ENCODE assay signal across 21 cellular contexts in genomic region chr7:146510088-146510680, GRCh38.
DNase-seq lines count a peak whose midpoint lies in the region; ATAC-seq, FAIRE-seq and TF ChIP-seq lines count a peak whose summit lies in the region.
"Had no signal": no experiment of that assay in that cellular context is flagged by ENCODE, and none has a peak within 500 bp of the region (broad histone marks: within the 10 kb centered on the region; RNA-seq: fewer than 3 reads in every experiment).

No MANE protein-coding gene starts in this region.

- in situ Hi-C loops in K562 (cut with MboI), result no loop called here

- no TSS peak for BruUV-seq in K562 (replicated peaks; lab: Mats Ljungman, UMichigan)

- TF ChIP-seq CTCF in GM23338 (conservative IDR thresholded peaks at IDR 0.05; ENCODE audit: low read depth in 2 of 2) (no peak), NB4 (IDR thresholded peaks at IDR 0.05; ENCODE audit: low read depth, low read length) (no peak), K562 (IDR thresholded peaks at IDR 0.05 in 2 of 3, conservative IDR thresholded peaks at IDR 0.05 in 1 of 3; ENCODE audit: insufficient read depth in 2 of 3, low read depth in 1 of 3, low read length in 3 of 3) (no peak), sigmoid colon (IDR thresholded peaks at IDR 0.05) (no peak)

- TF ChIP-seq POLR2A in NB4 (IDR thresholded peaks at IDR 0.05; ENCODE audit: extremely low read depth, insufficient read length) (no peak), K562 (conservative IDR thresholded peaks at IDR 0.05) (no peak), GM18505 (IDR thresholded peaks at IDR 0.05; ENCODE audit: borderline replicate concordance, extremely low read depth, insufficient read depth, insufficient read length) (no peak), sigmoid colon (IDR thresholded peaks at IDR 0.05) (no peak)

- H3K36me3 ChIP-seq in GM23338 (ENCODE audit: insufficient read depth) (peaks cover 8% of the 10 kb centered on the region; the same call in 1 of the 2 replicates), K562 (ENCODE audit: control insufficient read depth, insufficient read depth, low read length) (no peaks in the 10 kb centered on the region), sigmoid colon (no peaks in the 10 kb centered on the region)
- H3K36me3 ChIP-seq: SJSA1 had no signal

- H3K9ac ChIP-seq in K562 (ENCODE audit: insufficient read depth in 1 of 2, low read depth in 2 of 2, low read length in 2 of 2), result no peak overlapping the region

- peaks cover 2% of the 10 kb centered on the region for H3K27me3 Mint-ChIP-seq in GM23338 (ENCODE audit: insufficient read depth, low read depth, poor library complexity)
- H3K27me3 Mint-ChIP-seq: CD4-positive, CD25-positive, alpha-beta regulatory T cell; IgD-negative memory B cell had no signal

- DNase-seq in COR-L47 (lab: John Stamatoyannopoulos, UW), result peak; percentile 1
- peak; percentile 10 for DNase-seq in GM23338 (ENCODE audit: low spot score)
- peak; percentile 33 for DNase-seq in NB4 (ENCODE audit: low read depth)
- peak in 1 of 4 experiments; percentile 11 for DNase-seq in K562 (ENCODE audit: extremely low read depth in 1 of 4, low spot score in 3 of 4)
- DNase-seq in T-helper 9 cell, result no peak
- DNase-seq in H4 (ENCODE audit: low spot score), result no peak
- no peak for DNase-seq in sigmoid colon
- DNase-seq: Caco-2, DMS 273 treated with DMSO at 0.1 percent for 48 hours, NCI-H1105 treated with DMSO at 0.1 percent for 48 hours, NCI-H2029 treated with DMSO at 0.1 percent for 48 hours, NCI-H774 had no signal

- 0% methylated on average over 1 of the region's 1 CpG for WGBS in K562 (ENCODE audit: insufficient coverage, low coverage, missing lambda C conversion rate)
- 51 to 75% methylated on average over 1 of the region's 1 CpG for WGBS in sigmoid colon, 2 donors

- H3K27ac Mint-ChIP-seq in GM23338, result no peak overlapping the region
- H3K27ac Mint-ChIP-seq: CD4-positive, CD25-positive, alpha-beta regulatory T cell; IgD-negative memory B cell had no signal

- H3K27ac ChIP-seq in GM23338 (ENCODE audit: low read depth), result no peak overlapping the region
- no peak overlapping the region for H3K27ac ChIP-seq in K562 (ENCODE audit: extremely low read depth, low read depth, low read length)
- H3K27ac ChIP-seq in sigmoid colon, result no peak overlapping the region
- H3K27ac ChIP-seq: SJSA1 had no signal

- no peak for TF ChIP-seq RAD21 in K562 (CRISPR knock-in tag; conservative IDR thresholded peaks at IDR 0.05 in 1 of 2, IDR thresholded peaks at IDR 0.05 in 1 of 2)

- H3K9me3 ChIP-seq in K562 (replicated peaks; ENCODE audit: control insufficient read depth, insufficient read depth, low read depth, low read length) (peaks cover 1% of the 10 kb centered on the region; the same call in 1 of the 2 replicates), sigmoid colon (peaks cover 0 to 13% (median 0%) of the 10 kb centered on the region in 4 donors)
- H3K9me3 ChIP-seq: SJSA1 had no signal

- H4K20me1 ChIP-seq in GM23338 (replicated peaks; ENCODE audit: insufficient read depth) (no peaks in the 10 kb centered on the region), K562 (replicated peaks; ENCODE audit: control insufficient read depth, insufficient read depth, low read length) (no peaks in the 10 kb centered on the region)

- H3K4me2 ChIP-seq in GM23338 (no peak overlapping the region), K562 (ENCODE audit: insufficient read depth, low read length) (no peak overlapping the region)

- no peak overlapping the region for H3K4me3 Mint-ChIP-seq in GM23338
- H3K4me3 Mint-ChIP-seq: CD4-positive, CD25-positive, alpha-beta regulatory T cell; IgD-negative memory B cell had no signal

- H2AFZ ChIP-seq in GM23338 (no peak overlapping the region), K562 (ENCODE audit: low read depth, low read length) (no peak overlapping the region)

- peaks cover 81% of the 10 kb centered on the region for H3K9me3 Mint-ChIP-seq in GM23338

- intact Hi-C loops in K562 (cut with micrococcal nuclease), result no loop called here
- intact Hi-C loops in sigmoid colon (cut with DNase I), result no loop called here

- H3K4me1 ChIP-seq in GM23338 (ENCODE audit: insufficient read depth) (no peaks in the 10 kb centered on the region), K562 (replicated peaks in 1 of 2; ENCODE audit: control insufficient read depth in 2 of 2, insufficient read depth in 2 of 2, low read length in 2 of 2) (no peaks in the 10 kb centered on the region), sigmoid colon (no peaks in the 10 kb centered on the region)
- H3K4me1 ChIP-seq: Caco-2, SJSA1 had no signal

- no peaks in the 10 kb centered on the region for H3F3A ChIP-seq in GM23338 (replicated peaks; ENCODE audit: low read depth)

- no peaks in the 10 kb centered on the region for H3K79me2 ChIP-seq in GM23338 (replicated peaks; ENCODE audit: insufficient read depth)
- no peaks in the 10 kb centered on the region for H3K79me2 ChIP-seq in K562 (ENCODE audit: control insufficient read depth, insufficient read depth, low read length)

- no peaks in the 10 kb centered on the region for H3K9me1 ChIP-seq in K562 (ENCODE audit: control insufficient read depth, insufficient read depth, low read length)

- peaks cover 23% of the 10 kb centered on the region for H3K36me3 Mint-ChIP-seq in GM23338 (ENCODE audit: low read depth)
- H3K36me3 Mint-ChIP-seq: CD4-positive, CD25-positive, alpha-beta regulatory T cell; IgD-negative memory B cell had no signal

- no peak for FAIRE-seq in K562 (lab: Jason Lieb, UNC)
- FAIRE-seq: G401.6, GM19239, H1, RCC 7860 had no signal

- no peaks in the 10 kb centered on the region for H3K27me3 ChIP-seq in GM23338 (ENCODE audit: insufficient read depth)
- H3K27me3 ChIP-seq in K562 (ENCODE audit: control insufficient read depth in 2 of 2, insufficient read depth in 2 of 2, low read length in 2 of 2), result no peaks in the 10 kb centered on the region
- no peaks in the 10 kb centered on the region for H3K27me3 ChIP-seq in sigmoid colon
- H3K27me3 ChIP-seq: SJSA1 had no signal

- ATAC-seq in GM23338 (no peak), K562 (no peak), GM18505 (IDR thresholded peaks at IDR 0.05; ENCODE audit: unreplicated experiment) (no peak)
- ATAC-seq: Right ventricle myocardium inferior had no signal

- CTCF ChIA-PET in K562 (lab: Yijun Ruan, JAX; ENCODE audit: low intra/inter-chr PET ratio), result no interaction called here

- POLR2A ChIA-PET in K562 (lab: Yijun Ruan, JAX), result no interaction called here

- H3K9me2 ChIP-seq in GM23338 (ENCODE audit: insufficient read depth), result no peaks in the 10 kb centered on the region

- no peak for TF ChIP-seq EP300 in K562 (IDR thresholded peaks at IDR 0.05; ENCODE audit: low read length)
- no peak for TF ChIP-seq EP300 in sigmoid colon (IDR thresholded peaks at IDR 0.05)

- H3K4me3 ChIP-seq in GM23338, result no peak overlapping the region
- no peak overlapping the region for H3K4me3 ChIP-seq in NB4 (ENCODE audit: low read depth, low read length)
- H3K4me3 ChIP-seq in K562, result no peak overlapping the region
- H3K4me3 ChIP-seq in sigmoid colon, result no peak overlapping the region
- H3K4me3 ChIP-seq: SJSA1 had no signal

- no peaks in the 10 kb centered on the region for H3K4me1 Mint-ChIP-seq in GM23338
- H3K4me1 Mint-ChIP-seq: IgD-negative memory B cell had no signal

TF ChIP-seq in GM23338, 12 proteins besides CTCF, POLR2A, EP300 and RAD21 (continues in another document):
- TF ChIP-seq CREB1 (CRISPR knock-in tag; IDR thresholded peaks at IDR 0.05; ENCODE audit: low read depth), result no peak

TF ChIP-seq in K562, 482 proteins besides CTCF, POLR2A, EP300 and RAD21 (continues in another document):
- TF ChIP-seq RBM17 (IDR thresholded peaks at IDR 0.05; ENCODE audit: borderline replicate concordance, low read depth, low read length) (no peak), ZFP36 (IDR thresholded peaks at IDR 0.05; ENCODE audit: low read depth, low read length, partially characterized antibody) (peak; percentile 67), GABPB2 (CRISPR knock-in tag; conservative IDR thresholded peaks at IDR 0.05) (no peak), PRMT5 (CRISPR knock-in tag; IDR thresholded peaks at IDR 0.05) (no peak), ZNF717 (CRISPR knock-in tag; IDR thresholded peaks at IDR 0.05) (no peak), L3MBTL2 (IDR thresholded peaks at IDR 0.05) (no peak), ZNF124 (CRISPR knock-in tag; IDR thresholded peaks at IDR 0.05) (no peak), ZNF740 (CRISPR knock-in tag; IDR thresholded peaks at IDR 0.05) (no peak), ZNF740 (tag; IDR thresholded peaks at IDR 0.05) (no peak), CBX5 (IDR thresholded peaks at IDR 0.05; ENCODE audit: borderline replicate concordance, low read depth) (peak; percentile 88; the same call in 1 of the 2 replicates), ZNF707 (CRISPR knock-in tag; conservative IDR thresholded peaks at IDR 0.05) (no peak), ZNF589 (CRISPR knock-in tag; IDR thresholded peaks at IDR 0.05; ENCODE audit: low read depth) (no peak), CBX3 (IDR thresholded peaks at IDR 0.05; ENCODE audit: borderline replicate concordance in 1 of 2, low read length in 2 of 2) (0 out of 3 replicates have a peak, but pooled peaks of 1 of the 2 experiments have one; percentile 55)

Comparison
In these comparisons a context has a peak if more than half of its experiments do, and no peak if none do; other contexts are left out.
1. DNase-seq: peak in COR-L47 (single experiment), GM23338 (single experiment) and NB4 (single experiment); none in T-helper 9 cell (single experiment), H4 (single experiment) and sigmoid colon (single experiment).